Comparison of ENCODE assay signal across 1 cellular context in the genomic region with DNA sequence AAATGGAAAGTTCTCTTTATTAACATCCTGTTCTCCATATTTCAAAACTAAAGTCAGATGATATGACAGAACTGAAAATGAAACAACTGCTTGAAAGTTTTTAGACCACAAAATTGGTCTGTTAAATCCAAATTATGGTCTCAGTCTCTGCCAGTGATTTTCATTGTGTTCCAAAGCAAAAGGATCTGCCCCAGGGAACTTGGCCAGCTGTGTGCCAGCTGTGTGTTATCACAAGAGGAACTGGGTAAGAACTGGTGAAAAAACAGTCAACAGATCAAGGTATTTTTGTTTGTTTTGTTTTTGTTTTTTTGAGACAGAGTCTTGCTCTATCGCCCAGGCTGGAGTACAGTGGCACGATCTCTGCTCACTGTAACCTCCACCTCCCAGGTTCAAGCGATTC.
A peak's percentile ranks its signal among the peaks of the same experiment; 100 is the strongest.
TF ChIP-seq lines count a peak whose summit lies in the region.

No MANE protein-coding gene starts in this region.

TF ChIP-seq in GM12878, 131 proteins besides CTCF, POLR2A, EP300 and RAD21 (continued from another document):
- TF ChIP-seq, protein P1, sequence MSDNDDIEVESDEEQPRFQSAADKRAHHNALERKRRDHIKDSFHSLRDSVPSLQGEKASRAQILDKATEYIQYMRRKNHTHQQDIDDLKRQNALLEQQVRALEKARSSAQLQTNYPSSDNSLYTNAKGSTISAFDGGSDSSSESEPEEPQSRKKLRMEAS (IDR thresholded peaks at IDR 0.05; ENCODE audit: low read depth, low read length) = no peak
- TF ChIP-seq IRF4 (IDR thresholded peaks at IDR 0.05; ENCODE audit: low read depth, low read length) (peak; percentile 47; the same call in 1 of the 2 replicates), ASH2L (IDR thresholded peaks at IDR 0.05; ENCODE audit: borderline replicate concordance, low read depth) (peak; percentile 26; the same call in 1 of the 2 replicates), BCL11A (IDR thresholded peaks at IDR 0.05; ENCODE audit: low read depth, low read length) (0 out of 2 replicates have a peak, but pooled peaks have one; percentile 30), RUNX3 (IDR thresholded peaks at IDR 0.05; ENCODE audit: low read length) (peak; percentile 78), EED (IDR thresholded peaks at IDR 0.05; ENCODE audit: low read depth) (peak; percentile 70; the same call in 1 of the 2 replicates), IKZF2 (IDR thresholded peaks at IDR 0.05) (peak; percentile 48 to 51; a peak in 3 of 4 replicates), NFIC (IDR thresholded peaks at IDR 0.05; ENCODE audit: low read depth, low read length) (peak; percentile 52; the same call in 1 of the 2 replicates)
- TF ChIP-seq, protein P2, sequence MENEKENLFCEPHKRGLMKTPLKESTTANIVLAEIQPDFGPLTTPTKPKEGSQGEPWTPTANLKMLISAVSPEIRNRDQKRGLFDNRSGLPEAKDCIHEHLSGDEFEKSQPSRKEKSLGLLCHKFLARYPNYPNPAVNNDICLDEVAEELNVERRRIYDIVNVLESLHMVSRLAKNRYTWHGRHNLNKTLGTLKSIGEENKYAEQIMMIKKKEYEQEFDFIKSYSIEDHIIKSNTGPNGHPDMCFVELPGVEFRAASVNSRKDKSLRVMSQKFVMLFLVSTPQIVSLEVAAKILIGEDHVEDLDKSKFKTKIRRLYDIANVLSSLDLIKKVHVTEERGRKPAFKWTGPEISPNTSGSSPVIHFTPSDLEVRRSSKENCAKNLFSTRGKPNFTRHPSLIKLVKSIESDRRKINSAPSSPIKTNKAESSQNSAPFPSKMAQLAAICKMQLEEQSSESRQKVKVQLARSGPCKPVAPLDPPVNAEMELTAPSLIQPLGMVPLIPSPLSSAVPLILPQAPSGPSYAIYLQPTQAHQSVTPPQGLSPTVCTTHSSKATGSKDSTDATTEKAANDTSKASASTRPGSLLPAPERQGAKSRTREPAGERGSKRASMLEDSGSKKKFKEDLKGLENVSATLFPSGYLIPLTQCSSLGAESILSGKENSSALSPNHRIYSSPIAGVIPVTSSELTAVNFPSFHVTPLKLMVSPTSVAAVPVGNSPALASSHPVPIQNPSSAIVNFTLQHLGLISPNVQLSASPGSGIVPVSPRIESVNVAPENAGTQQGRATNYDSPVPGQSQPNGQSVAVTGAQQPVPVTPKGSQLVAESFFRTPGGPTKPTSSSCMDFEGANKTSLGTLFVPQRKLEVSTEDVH (IDR thresholded peaks at IDR 0.05; ENCODE audit: low read depth, partially characterized antibody) = no peak
- TF ChIP-seq, protein P3, sequence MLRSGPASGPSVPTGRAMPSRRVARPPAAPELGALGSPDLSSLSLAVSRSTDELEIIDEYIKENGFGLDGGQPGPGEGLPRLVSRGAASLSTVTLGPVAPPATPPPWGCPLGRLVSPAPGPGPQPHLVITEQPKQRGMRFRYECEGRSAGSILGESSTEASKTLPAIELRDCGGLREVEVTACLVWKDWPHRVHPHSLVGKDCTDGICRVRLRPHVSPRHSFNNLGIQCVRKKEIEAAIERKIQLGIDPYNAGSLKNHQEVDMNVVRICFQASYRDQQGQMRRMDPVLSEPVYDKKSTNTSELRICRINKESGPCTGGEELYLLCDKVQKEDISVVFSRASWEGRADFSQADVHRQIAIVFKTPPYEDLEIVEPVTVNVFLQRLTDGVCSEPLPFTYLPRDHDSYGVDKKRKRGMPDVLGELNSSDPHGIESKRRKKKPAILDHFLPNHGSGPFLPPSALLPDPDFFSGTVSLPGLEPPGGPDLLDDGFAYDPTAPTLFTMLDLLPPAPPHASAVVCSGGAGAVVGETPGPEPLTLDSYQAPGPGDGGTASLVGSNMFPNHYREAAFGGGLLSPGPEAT (IDR thresholded peaks at IDR 0.05; ENCODE audit: low read depth) = 0 out of 2 replicates have a peak, but pooled peaks have one; percentile 21
TF ChIP-seq in GM12878: peak in this region for 12.
